Comparison of ENCODE assay signal across 1 cellular context in the genomic region with DNA sequence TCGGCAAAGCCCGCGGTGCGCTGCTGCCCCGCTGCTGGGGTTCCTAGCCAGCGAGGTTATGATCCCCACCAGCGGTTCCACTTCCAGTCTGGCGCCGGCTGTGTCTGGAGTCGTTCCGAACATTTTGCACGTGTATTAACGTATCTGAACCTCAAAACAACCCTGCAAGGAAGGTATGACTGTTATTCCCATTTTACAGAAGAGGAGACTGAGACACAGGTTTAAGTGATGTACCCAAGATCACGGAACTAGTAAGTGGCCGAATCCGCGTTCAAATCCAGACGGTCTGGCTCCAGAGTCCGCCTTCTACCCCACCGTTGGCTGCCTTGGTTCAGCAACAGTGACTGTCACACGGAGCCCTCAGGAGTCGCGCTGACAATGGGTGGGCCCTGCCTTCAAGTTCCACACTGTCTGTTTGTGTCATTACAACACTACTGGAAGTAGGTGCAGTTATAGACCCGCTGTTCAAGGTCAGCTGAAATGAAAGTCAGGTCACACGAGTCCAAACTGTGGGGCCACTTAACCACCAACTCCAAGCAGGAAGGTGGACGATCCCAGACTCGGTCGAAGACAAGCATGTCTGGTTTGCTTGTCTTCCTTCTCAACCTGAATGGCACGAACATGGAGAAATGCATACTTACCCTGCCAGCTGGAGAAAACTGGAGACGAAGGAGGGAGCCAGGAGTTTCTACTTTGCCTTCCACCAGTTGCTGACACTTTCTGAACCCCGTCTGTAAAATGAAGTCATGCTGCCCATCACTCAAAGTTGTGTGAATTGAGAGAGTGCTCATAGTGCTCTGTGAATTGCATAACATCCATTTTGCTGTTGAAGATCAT.
TF ChIP-seq lines count a peak whose summit lies in the region.

No MANE protein-coding gene starts in this region.

TF ChIP-seq in HepG2, 621 proteins besides CTCF, POLR2A, EP300 and RAD21 (continued from another document and continues in another):
- TF ChIP-seq ZFP82 (CRISPR knock-in tag; IDR thresholded peaks at IDR 0.05; ENCODE audit: borderline replicate concordance) (peak; percentile 7; the same call in 1 of the 2 replicates), POLR2G (IDR thresholded peaks at IDR 0.05; ENCODE audit: low read depth, low read length) (peak; percentile 63; the same call in 1 of the 2 replicates), ZNF83 (CRISPR knock-in tag; IDR thresholded peaks at IDR 0.05; ENCODE audit: borderline replicate concordance) (0 out of 2 replicates have a peak, but pooled peaks have one; percentile 47), ZC3H13 (CRISPR knock-in tag; IDR thresholded peaks at IDR 0.05) (peak; percentile 22; the same call in 1 of the 2 replicates), ZNF44 (CRISPR knock-in tag; IDR thresholded peaks at IDR 0.05) (peak; percentile 66; the same call in 1 of the 2 replicates), SRSF1 (optimal IDR thresholded peaks at IDR 0.05; ENCODE audit: low read depth, low read length) (peak; percentile 27), CREM (IDR thresholded peaks at IDR 0.05) (0 out of 2 replicates have a peak, but pooled peaks have one; percentile 46), CREM (CRISPR knock-in tag; IDR thresholded peaks at IDR 0.05) (no peak; the same call in 1 of the 2 replicates), KDM5A (IDR thresholded peaks at IDR 0.05; ENCODE audit: borderline replicate concordance, low read length) (no peak), SMC3 (IDR thresholded peaks at IDR 0.05; ENCODE audit: low read length) (0 out of 2 replicates have a peak, but pooled peaks have one; percentile 32), ZNF563 (CRISPR knock-in tag; IDR thresholded peaks at IDR 0.05) (peak; percentile 29; the same call in 1 of the 2 replicates), ZNF3 (CRISPR knock-in tag; IDR thresholded peaks at IDR 0.05) (peak; percentile 9; the same call in 1 of the 2 replicates), NFATC3 (CRISPR knock-in tag; IDR thresholded peaks at IDR 0.05) (no peak; the same call in 1 of the 2 replicates), NR2F6 (IDR thresholded peaks at IDR 0.05) (peak; percentile 54; the same call in 1 of the 2 replicates), NR2F6 (CRISPR knock-in tag; IDR thresholded peaks at IDR 0.05) (peak; percentile 62; the same call in 1 of the 2 replicates), ZNF20 (CRISPR knock-in tag; IDR thresholded peaks at IDR 0.05) (peak; percentile 93; the same call in 1 of the 2 replicates), MEF2D (CRISPR knock-in tag; IDR thresholded peaks at IDR 0.05) (no peak), ZNF224 (CRISPR knock-in tag; IDR thresholded peaks at IDR 0.05) (0 out of 2 replicates have a peak, but pooled peaks have one; percentile 53), NONO (IDR thresholded peaks at IDR 0.05) (no peak), NONO (CRISPR knock-in tag; conservative IDR thresholded peaks at IDR 0.05) (no peak), RFX5 (IDR thresholded peaks at IDR 0.05; ENCODE audit: low read depth, low read length) (peak; percentile 52; the same call in 1 of the 2 replicates), MBD4 (IDR thresholded peaks at IDR 0.05; ENCODE audit: borderline replicate concordance, low read length) (no peak), ZSCAN30 (CRISPR knock-in tag; IDR thresholded peaks at IDR 0.05) (peak; percentile 91), ZNF12 (CRISPR knock-in tag; IDR thresholded peaks at IDR 0.05) (peak; percentile 89), NFE2L2 (IDR thresholded peaks at IDR 0.05; ENCODE audit: low read length) (no peak), EHMT2 (IDR thresholded peaks at IDR 0.05; ENCODE audit: borderline replicate concordance, low read depth, low read length) (no peak), RBM22 (optimal IDR thresholded peaks at IDR 0.05; ENCODE audit: low read length) (peak; percentile 77), SOX6 (IDR thresholded peaks at IDR 0.05) (no peak), SOX6 (CRISPR knock-in tag; IDR thresholded peaks at IDR 0.05) (peak; percentile 75), ZNF10 (CRISPR knock-in tag; IDR thresholded peaks at IDR 0.05; ENCODE audit: borderline replicate concordance, low read depth) (no peak), ZNF768 (CRISPR knock-in tag; IDR thresholded peaks at IDR 0.05) (no peak; the same call in none of the 2 replicates)
- TF ChIP-seq, protein P1, sequence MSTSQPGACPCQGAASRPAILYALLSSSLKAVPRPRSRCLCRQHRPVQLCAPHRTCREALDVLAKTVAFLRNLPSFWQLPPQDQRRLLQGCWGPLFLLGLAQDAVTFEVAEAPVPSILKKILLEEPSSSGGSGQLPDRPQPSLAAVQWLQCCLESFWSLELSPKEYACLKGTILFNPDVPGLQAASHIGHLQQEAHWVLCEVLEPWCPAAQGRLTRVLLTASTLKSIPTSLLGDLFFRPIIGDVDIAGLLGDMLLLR (CRISPR knock-in tag; IDR thresholded peaks at IDR 0.05), result peak; percentile 77; the same call in 1 of the 2 replicates
- TF ChIP-seq, protein P2, sequence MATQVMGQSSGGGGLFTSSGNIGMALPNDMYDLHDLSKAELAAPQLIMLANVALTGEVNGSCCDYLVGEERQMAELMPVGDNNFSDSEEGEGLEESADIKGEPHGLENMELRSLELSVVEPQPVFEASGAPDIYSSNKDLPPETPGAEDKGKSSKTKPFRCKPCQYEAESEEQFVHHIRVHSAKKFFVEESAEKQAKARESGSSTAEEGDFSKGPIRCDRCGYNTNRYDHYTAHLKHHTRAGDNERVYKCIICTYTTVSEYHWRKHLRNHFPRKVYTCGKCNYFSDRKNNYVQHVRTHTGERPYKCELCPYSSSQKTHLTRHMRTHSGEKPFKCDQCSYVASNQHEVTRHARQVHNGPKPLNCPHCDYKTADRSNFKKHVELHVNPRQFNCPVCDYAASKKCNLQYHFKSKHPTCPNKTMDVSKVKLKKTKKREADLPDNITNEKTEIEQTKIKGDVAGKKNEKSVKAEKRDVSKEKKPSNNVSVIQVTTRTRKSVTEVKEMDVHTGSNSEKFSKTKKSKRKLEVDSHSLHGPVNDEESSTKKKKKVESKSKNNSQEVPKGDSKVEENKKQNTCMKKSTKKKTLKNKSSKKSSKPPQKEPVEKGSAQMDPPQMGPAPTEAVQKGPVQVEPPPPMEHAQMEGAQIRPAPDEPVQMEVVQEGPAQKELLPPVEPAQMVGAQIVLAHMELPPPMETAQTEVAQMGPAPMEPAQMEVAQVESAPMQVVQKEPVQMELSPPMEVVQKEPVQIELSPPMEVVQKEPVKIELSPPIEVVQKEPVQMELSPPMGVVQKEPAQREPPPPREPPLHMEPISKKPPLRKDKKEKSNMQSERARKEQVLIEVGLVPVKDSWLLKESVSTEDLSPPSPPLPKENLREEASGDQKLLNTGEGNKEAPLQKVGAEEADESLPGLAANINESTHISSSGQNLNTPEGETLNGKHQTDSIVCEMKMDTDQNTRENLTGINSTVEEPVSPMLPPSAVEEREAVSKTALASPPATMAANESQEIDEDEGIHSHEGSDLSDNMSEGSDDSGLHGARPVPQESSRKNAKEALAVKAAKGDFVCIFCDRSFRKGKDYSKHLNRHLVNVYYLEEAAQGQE (IDR thresholded peaks at IDR 0.05; ENCODE audit: borderline replicate concordance in 1 of 2, low read depth in 1 of 2, low read length in 2 of 2), result peak in 1 of 2 experiments; percentile 4; a peak in 2 of 4 replicates
- TF ChIP-seq, protein P3, sequence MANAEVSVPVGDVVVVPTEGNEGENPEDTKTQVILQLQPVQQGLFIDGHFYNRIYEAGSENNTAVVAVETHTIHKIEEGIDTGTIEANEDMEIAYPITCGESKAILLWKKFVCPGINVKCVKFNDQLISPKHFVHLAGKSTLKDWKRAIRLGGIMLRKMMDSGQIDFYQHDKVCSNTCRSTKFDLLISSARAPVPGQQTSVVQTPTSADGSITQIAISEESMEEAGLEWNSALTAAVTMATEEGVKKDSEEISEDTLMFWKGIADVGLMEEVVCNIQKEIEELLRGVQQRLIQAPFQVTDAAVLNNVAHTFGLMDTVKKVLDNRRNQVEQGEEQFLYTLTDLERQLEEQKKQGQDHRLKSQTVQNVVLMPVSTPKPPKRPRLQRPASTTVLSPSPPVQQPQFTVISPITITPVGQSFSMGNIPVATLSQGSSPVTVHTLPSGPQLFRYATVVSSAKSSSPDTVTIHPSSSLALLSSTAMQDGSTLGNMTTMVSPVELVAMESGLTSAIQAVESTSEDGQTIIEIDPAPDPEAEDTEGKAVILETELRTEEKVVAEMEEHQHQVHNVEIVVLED (CRISPR knock-in tag; IDR thresholded peaks at IDR 0.05; ENCODE audit: borderline replicate concordance), result peak; percentile 33; the same call in 1 of the 2 replicates
- TF ChIP-seq, protein P4, sequence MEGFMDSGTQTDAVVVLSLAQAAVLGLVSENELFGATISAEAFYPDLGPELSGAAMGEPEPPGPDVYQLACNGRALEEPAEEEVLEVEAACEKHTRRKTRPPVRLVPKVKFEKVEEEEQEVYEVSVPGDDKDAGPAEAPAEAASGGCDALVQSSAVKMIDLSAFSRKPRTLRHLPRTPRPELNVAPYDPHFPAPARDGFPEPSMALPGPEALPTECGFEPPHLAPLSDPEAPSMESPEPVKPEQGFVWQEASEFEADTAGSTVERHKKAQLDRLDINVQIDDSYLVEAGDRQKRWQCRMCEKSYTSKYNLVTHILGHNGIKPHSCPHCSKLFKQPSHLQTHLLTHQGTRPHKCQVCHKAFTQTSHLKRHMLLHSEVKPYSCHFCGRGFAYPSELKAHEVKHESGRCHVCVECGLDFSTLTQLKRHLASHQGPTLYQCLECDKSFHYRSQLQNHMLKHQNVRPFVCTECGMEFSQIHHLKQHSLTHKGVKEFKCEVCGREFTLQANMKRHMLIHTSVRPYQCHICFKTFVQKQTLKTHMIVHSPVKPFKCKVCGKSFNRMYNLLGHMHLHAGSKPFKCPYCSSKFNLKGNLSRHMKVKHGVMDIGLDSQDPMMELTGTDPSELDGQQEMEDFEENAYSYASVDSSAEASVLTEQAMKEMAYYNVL (CRISPR knock-in tag; IDR thresholded peaks at IDR 0.05; ENCODE audit: borderline replicate concordance), result peak; percentile 15; the same call in 1 of the 2 replicates
- TF ChIP-seq, protein P5, sequence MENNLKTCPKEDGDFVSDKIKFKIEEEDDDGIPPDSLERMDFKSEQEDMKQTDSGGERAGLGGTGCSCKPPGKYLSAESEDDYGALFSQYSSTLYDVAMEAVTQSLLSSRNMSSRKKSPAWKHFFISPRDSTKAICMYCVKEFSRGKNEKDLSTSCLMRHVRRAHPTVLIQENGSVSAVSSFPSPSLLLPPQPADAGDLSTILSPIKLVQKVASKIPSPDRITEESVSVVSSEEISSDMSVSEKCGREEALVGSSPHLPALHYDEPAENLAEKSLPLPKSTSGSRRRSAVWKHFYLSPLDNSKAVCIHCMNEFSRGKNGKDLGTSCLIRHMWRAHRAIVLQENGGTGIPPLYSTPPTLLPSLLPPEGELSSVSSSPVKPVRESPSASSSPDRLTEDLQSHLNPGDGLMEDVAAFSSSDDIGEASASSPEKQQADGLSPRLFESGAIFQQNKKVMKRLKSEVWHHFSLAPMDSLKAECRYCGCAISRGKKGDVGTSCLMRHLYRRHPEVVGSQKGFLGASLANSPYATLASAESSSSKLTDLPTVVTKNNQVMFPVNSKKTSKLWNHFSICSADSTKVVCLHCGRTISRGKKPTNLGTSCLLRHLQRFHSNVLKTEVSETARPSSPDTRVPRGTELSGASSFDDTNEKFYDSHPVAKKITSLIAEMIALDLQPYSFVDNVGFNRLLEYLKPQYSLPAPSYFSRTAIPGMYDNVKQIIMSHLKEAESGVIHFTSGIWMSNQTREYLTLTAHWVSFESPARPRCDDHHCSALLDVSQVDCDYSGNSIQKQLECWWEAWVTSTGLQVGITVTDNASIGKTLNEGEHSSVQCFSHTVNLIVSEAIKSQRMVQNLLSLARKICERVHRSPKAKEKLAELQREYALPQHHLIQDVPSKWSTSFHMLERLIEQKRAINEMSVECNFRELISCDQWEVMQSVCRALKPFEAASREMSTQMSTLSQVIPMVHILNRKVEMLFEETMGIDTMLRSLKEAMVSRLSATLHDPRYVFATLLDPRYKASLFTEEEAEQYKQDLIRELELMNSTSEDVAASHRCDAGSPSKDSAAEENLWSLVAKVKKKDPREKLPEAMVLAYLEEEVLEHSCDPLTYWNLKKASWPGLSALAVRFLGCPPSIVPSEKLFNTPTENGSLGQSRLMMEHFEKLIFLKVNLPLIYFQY (CRISPR knock-in tag; IDR thresholded peaks at IDR 0.05; ENCODE audit: borderline replicate concordance), result no peak
- TF ChIP-seq, protein P6, sequence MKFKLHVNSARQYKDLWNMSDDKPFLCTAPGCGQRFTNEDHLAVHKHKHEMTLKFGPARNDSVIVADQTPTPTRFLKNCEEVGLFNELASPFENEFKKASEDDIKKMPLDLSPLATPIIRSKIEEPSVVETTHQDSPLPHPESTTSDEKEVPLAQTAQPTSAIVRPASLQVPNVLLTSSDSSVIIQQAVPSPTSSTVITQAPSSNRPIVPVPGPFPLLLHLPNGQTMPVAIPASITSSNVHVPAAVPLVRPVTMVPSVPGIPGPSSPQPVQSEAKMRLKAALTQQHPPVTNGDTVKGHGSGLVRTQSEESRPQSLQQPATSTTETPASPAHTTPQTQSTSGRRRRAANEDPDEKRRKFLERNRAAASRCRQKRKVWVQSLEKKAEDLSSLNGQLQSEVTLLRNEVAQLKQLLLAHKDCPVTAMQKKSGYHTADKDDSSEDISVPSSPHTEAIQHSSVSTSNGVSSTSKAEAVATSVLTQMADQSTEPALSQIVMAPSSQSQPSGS (CRISPR knock-in tag; IDR thresholded peaks at IDR 0.05), result peak; percentile 11
- TF ChIP-seq, protein P7, sequence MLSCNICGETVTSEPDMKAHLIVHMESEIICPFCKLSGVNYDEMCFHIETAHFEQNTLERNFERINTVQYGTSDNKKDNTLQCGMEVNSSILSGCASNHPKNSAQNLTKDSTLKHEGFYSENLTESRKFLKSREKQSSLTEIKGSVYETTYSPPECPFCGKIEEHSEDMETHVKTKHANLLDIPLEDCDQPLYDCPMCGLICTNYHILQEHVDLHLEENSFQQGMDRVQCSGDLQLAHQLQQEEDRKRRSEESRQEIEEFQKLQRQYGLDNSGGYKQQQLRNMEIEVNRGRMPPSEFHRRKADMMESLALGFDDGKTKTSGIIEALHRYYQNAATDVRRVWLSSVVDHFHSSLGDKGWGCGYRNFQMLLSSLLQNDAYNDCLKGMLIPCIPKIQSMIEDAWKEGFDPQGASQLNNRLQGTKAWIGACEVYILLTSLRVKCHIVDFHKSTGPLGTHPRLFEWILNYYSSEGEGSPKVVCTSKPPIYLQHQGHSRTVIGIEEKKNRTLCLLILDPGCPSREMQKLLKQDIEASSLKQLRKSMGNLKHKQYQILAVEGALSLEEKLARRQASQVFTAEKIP (CRISPR knock-in tag; IDR thresholded peaks at IDR 0.05; ENCODE audit: borderline replicate concordance), result no peak
- TF ChIP-seq, protein P8, sequence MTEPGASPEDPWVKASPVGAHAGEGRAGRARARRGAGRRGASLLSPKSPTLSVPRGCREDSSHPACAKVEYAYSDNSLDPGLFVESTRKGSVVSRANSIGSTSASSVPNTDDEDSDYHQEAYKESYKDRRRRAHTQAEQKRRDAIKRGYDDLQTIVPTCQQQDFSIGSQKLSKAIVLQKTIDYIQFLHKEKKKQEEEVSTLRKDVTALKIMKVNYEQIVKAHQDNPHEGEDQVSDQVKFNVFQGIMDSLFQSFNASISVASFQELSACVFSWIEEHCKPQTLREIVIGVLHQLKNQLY (CRISPR knock-in tag; IDR thresholded peaks at IDR 0.05), result no peak
